Comparison of ENCODE assay signal across 28 cellular contexts in genomic region chr19:19530889-19531288, GRCh38. TPM values are rescaled to one million over a fixed set of nuclear protein-coding genes. Genes with fewer than 3 reads are reported as not detected.
DNase-seq lines count a peak whose midpoint lies in the region; ATAC-seq, FAIRE-seq and TF ChIP-seq lines count a peak whose summit lies in the region.
"Had no signal": no experiment of that assay in that cellular context is flagged by ENCODE, and none has a peak within 500 bp of the region (broad histone marks: within the 10 kb centered on the region; RNA-seq: fewer than 3 reads in every experiment).

No MANE protein-coding gene starts in this region.

- TF ChIP-seq POLR2A in GM12892 (IDR thresholded peaks at IDR 0.05; ENCODE audit: low read depth, low read length) = peak; percentile 18; the same call in 1 of the 2 replicates
- TF ChIP-seq POLR2A in K562 (conservative IDR thresholded peaks at IDR 0.05) = peak; percentile 40; the same call in 1 of the 2 replicates

- no peak overlapping the region for H3K27ac ChIP-seq in K562 (ENCODE audit: extremely low read depth, low read depth, low read length)
- H3K27ac ChIP-seq: foreskin keratinocyte, HL-60, SJSA1, tibial artery had no signal

- H3K4me3 Mint-ChIP-seq in T-helper 2 cell treated with Interferon-gamma antibody and Interleukin-4, amounts not matched to agents 5 μg/mL and 100 μg/mL, for 36 hours = no peak overlapping the region
- peak overlapping the region; percentile 67 for H3K4me3 Mint-ChIP-seq in neural crest cell
- H3K4me3 Mint-ChIP-seq: stimulated activated naive CD8-positive, alpha-beta T cell treated with anti-CD3 and anti-CD28 coated beads, Interleukin-15, amount 100 ng/mL, for 72 hours had no signal

- no peak for DNase-seq in T-helper 2 cell treated with Interferon-gamma antibody and Interleukin-4, amounts not matched to agents 5 μg/mL and 100 μg/mL, for 36 hours (ENCODE audit: low spot score)
- DNase-seq in T-helper 2 cell (no peak), GM12892 (ENCODE audit: insufficient read length) (no peak), K562 (ENCODE audit: extremely low read depth in 1 of 4, low spot score in 3 of 4) (no peak), neural crest cell (ENCODE audit: low read depth, low spot score) (no peak), NCI-H1930 (lab: John Stamatoyannopoulos, UW) (no peak), HEK293T (ENCODE audit: extremely low spot score) (no peak)
- DNase-seq: 8988T; activated CD4-positive, alpha-beta T cell treated with anti-CD3 and anti-CD28 coated beads, Interleukin-2, amount 50 U/mL, for 1 hour; activated CD8-positive, alpha-beta memory T cell treated with anti-CD3 and anti-CD28 coated beads, Interleukin-2, amount 50 U/mL, for 4 hours; activated effector memory CD4-positive, alpha-beta T cell treated with Interleukin-2 at 50 U/mL for 16 hours; cortex of kidney; DMS79; foreskin keratinocyte; GF-D8; GOT3; left colon; NCI-H1694 treated with DMSO at 0.1 percent for 48 hours; NCI-H2227 treated with DMSO at 0.1 percent for 48 hours; stimulated activated CD4-positive, alpha-beta T cell treated with anti-CD3 and anti-CD28 coated beads, Interleukin-4, amount 100 ng/mL, for 4 hours; stimulated activated naive CD8-positive, alpha-beta T cell treated with anti-CD3 and anti-CD28 coated beads, Interleukin-15, amount 100 ng/mL, for 72 hours; tibial artery had no signal

- TF ChIP-seq RAD21 in K562 (CRISPR knock-in tag; conservative IDR thresholded peaks at IDR 0.05 in 1 of 2, IDR thresholded peaks at IDR 0.05 in 1 of 2) = no peak

- TF ChIP-seq CTCF in K562 (IDR thresholded peaks at IDR 0.05 in 2 of 3, conservative IDR thresholded peaks at IDR 0.05 in 1 of 3; ENCODE audit: insufficient read depth in 2 of 3, low read depth in 1 of 3, low read length in 3 of 3) (no peak), neural crest cell (conservative IDR thresholded peaks at IDR 0.05) (no peak)

- FAIRE-seq in GM12892 (lab: Jason Lieb, UNC) (no peak), K562 (lab: Jason Lieb, UNC) (no peak)
- FAIRE-seq: bronchial epithelial cell had no signal

- no peaks in the 10 kb centered on the region for H3K9me3 Mint-ChIP-seq in T-helper 2 cell treated with Interferon-gamma antibody and Interleukin-4, amounts not matched to agents 5 μg/mL and 100 μg/mL, for 36 hours
- no peaks in the 10 kb centered on the region for H3K9me3 Mint-ChIP-seq in neural crest cell
- H3K9me3 Mint-ChIP-seq: stimulated activated naive CD8-positive, alpha-beta T cell treated with anti-CD3 and anti-CD28 coated beads, Interleukin-15, amount 100 ng/mL, for 72 hours had no signal

- TF ChIP-seq EP300 in K562 (IDR thresholded peaks at IDR 0.05; ENCODE audit: low read length) = no peak

- WGBS in K562 (ENCODE audit: insufficient coverage, low coverage, missing lambda C conversion rate) = 82% methylated on average over 4 of the region's 4 CpGs

- ATAC-seq in K562 = no peak
- ATAC-seq in GM21786 (IDR thresholded peaks at IDR 0.05; ENCODE audit: unreplicated experiment) = no peak
- ATAC-seq: esophagus mucosa; foreskin keratinocyte; left colon; sciatic nerve; stimulated activated naive CD8-positive, alpha-beta T cell treated with anti-CD3 and anti-CD28 coated beads, Interleukin-15, amount 100 ng/mL, for 72 hours had no signal

- H3K36me3 Mint-ChIP-seq in T-helper 2 cell treated with Interferon-gamma antibody and Interleukin-4, amounts not matched to agents 5 μg/mL and 100 μg/mL, for 36 hours (ENCODE audit: low read depth) = peaks cover 13% of the 10 kb centered on the region
- H3K36me3 Mint-ChIP-seq in neural crest cell (ENCODE audit: low read depth) = peaks cover 8% of the 10 kb centered on the region

- no peaks in the 10 kb centered on the region for H3K9me3 ChIP-seq in K562 (replicated peaks; ENCODE audit: control insufficient read depth, insufficient read depth, low read depth, low read length)
- H3K9me3 ChIP-seq: SJSA1, tibial artery had no signal

- H3K79me2 ChIP-seq in K562 (ENCODE audit: control insufficient read depth, insufficient read depth, low read length) = peaks cover 3% of the 10 kb centered on the region; the same call in 1 of the 3 replicates

- no peaks in the 10 kb centered on the region for H3K27me3 Mint-ChIP-seq in T-helper 2 cell treated with Interferon-gamma antibody and Interleukin-4, amounts not matched to agents 5 μg/mL and 100 μg/mL, for 36 hours (ENCODE audit: low read depth)
- H3K27me3 Mint-ChIP-seq in neural crest cell (ENCODE audit: low read depth) = peaks cover 7% of the 10 kb centered on the region
- H3K27me3 Mint-ChIP-seq: stimulated activated naive CD8-positive, alpha-beta T cell treated with anti-CD3 and anti-CD28 coated beads, Interleukin-15, amount 100 ng/mL, for 72 hours had no signal

- H3K27me3 ChIP-seq in K562 (ENCODE audit: control insufficient read depth in 2 of 2, insufficient read depth in 2 of 2, low read length in 2 of 2) = no peaks in the 10 kb centered on the region
- H3K27me3 ChIP-seq: SJSA1, tibial artery had no signal

- H3K4me3 ChIP-seq in K562 = no peak overlapping the region
- H3K4me3 ChIP-seq: SJSA1, tibial artery had no signal

- H4K20me1 ChIP-seq in K562 (replicated peaks; ENCODE audit: control insufficient read depth, insufficient read depth, low read length) = 0 out of 2 replicates have a peak, but pooled peaks cover 10% of the 10 kb centered on the region

- BruUV-seq in K562 (replicated peaks; lab: Mats Ljungman, UMichigan) = no TSS peak

- H3K4me1 Mint-ChIP-seq in T-helper 2 cell treated with Interferon-gamma antibody and Interleukin-4, amounts not matched to agents 5 μg/mL and 100 μg/mL, for 36 hours (ENCODE audit: low read depth) = peaks cover 2% of the 10 kb centered on the region
- H3K4me1 Mint-ChIP-seq in neural crest cell = peaks cover 47% of the 10 kb centered on the region

- peaks cover 3% of the 10 kb centered on the region for H3K9me1 ChIP-seq in K562 (ENCODE audit: control insufficient read depth, insufficient read depth, low read length)

- intact Hi-C loops in K562 (cut with micrococcal nuclease) = no loop called here

- H3K9ac ChIP-seq in K562 (ENCODE audit: insufficient read depth in 1 of 2, low read depth in 2 of 2, low read length in 2 of 2) = no peak overlapping the region

- H2AFZ ChIP-seq in K562 (ENCODE audit: low read depth, low read length) = no peak overlapping the region

- no peak overlapping the region for H3K4me2 ChIP-seq in K562 (ENCODE audit: insufficient read depth, low read length)

- H3K36me3 ChIP-seq in K562 (ENCODE audit: control insufficient read depth, insufficient read depth, low read length) = peaks cover 36% of the 10 kb centered on the region

- CTCF ChIA-PET in K562 (lab: Yijun Ruan, JAX; ENCODE audit: low intra/inter-chr PET ratio) (no interaction called here), HEK293T (lab: Yijun Ruan, JAX) (interaction anchor here (0.9 to 1.5 kb wide), 2 partner anchors 22 to 113 kb away, joined by 3 read pairs; partner anchors contain the start of gene GMIP)

- in situ Hi-C loops in K562 (cut with MboI) = loop anchor here (25.0 kb wide), 1 partner anchor 106 kb away; the partner anchor contains the start of genes GMIP and LPAR2

- peak overlapping the region; percentile 34 for H3K27ac Mint-ChIP-seq in T-helper 2 cell treated with Interferon-gamma antibody and Interleukin-4, amounts not matched to agents 5 μg/mL and 100 μg/mL, for 36 hours
- peak overlapping the region; percentile 90 for H3K27ac Mint-ChIP-seq in neural crest cell (ENCODE audit: unreplicated experiment)
- H3K27ac Mint-ChIP-seq: stimulated activated naive CD8-positive, alpha-beta T cell treated with anti-CD3 and anti-CD28 coated beads, Interleukin-15, amount 100 ng/mL, for 72 hours had no signal

- peaks cover 5 to 36% of the 10 kb centered on the region in 2 experiments for H3K4me1 ChIP-seq in K562 (replicated peaks in 1 of 2; ENCODE audit: control insufficient read depth in 2 of 2, insufficient read depth in 2 of 2, low read length in 2 of 2)
- H3K4me1 ChIP-seq: foreskin keratinocyte had no signal

- POLR2A ChIA-PET in K562 (lab: Yijun Ruan, JAX) (interaction anchor here (0.6 to 1.0 kb wide), 2 partner anchors 138 to 355 kb away, joined by 3 to 5 read pairs; partner anchors contain the start of gene ZNF101), HEK293T (lab: Yijun Ruan, JAX) (interaction anchor here (1.5 to 1.9 kb wide), 2 partner anchors 15 to 245 kb away, joined by 3 to 6 read pairs; partner anchors contain the start of genes NDUFA13 and TSSK6)

RNA-seq across cellular contexts. Expression of gene YJEFN3, which starts 2.2 kb away (rescaled TPM):
- polyA plus RNA-seq in GM12892 (2012; ENCODE audit: missing spikeins) = 5.1 TPM
- 31.5 and 32.8 TPM in 2 replicates for total RNA-seq in K562 (2011; cell fraction: chromatin; rRNA removed; ENCODE audit: low replicate concordance)
- 14.5 and 16.2 TPM in 2 replicates for total RNA-seq in K562 (2011; cell fraction: nucleolus; rRNA removed)
- total RNA-seq in K562 (2011; cell fraction: nucleoplasm; rRNA removed) = 22.3 and 39.8 TPM in 2 replicates
- total RNA-seq in K562 (2014; rRNA removed) (1.3 and 1.5 TPM in 2 replicates), K562 (2014; rRNA removed; fragmentation: Illumina TruSeq; extraction: Trizol) (0.86 and 0.98 TPM in 2 replicates), K562 (2015; rRNA removed; fragmentation: Illumina TruSeq; extraction: Trizol) (1.1 TPM in 2 replicates), K562 (2021) (3.6 and 4.8 TPM in 2 replicates), neural crest cell (15.0 and 18.1 TPM in 2 replicates)
- polyA plus RNA-seq in K562 (2011; rRNA removed) (1.0 and 1.6 TPM in 2 replicates), K562 (2014; fragmentation: Illumina TruSeq; extraction: Trizol) (2.9 and 3.8 TPM in 2 replicates), K562 (2014; fragmentation: Nextera tagmentation; extraction: Ambion mirVana) (under 1 TPM in 1 of 2 experiments, not detected in 1; 0.04 TPM), K562 (2014; rRNA removed) (4.8 and 5.8 TPM in 2 replicates)
- polyA plus RNA-seq in K562 (2011; cell fraction: cytosol; rRNA removed) = 0.86 and 2.6 TPM in 2 replicates
- polyA plus RNA-seq in K562 (2011; cell fraction: nucleus; rRNA removed) = 12.5 and 30.5 TPM in 2 replicates
- polyA plus RNA-seq in K562 (2012) = 4.6 and 18.0 TPM in 2 replicates
- 0.81 and 1.1 TPM in 2 replicates for polyA minus RNA-seq in K562 (2011; rRNA and poly(A)+ RNA removed)
- 0.46 and 1.0 TPM in 2 replicates for polyA minus RNA-seq in K562 (2011; cell fraction: cytosol; rRNA and poly(A)+ RNA removed)
- 2.4 and 2.7 TPM in 2 replicates for polyA minus RNA-seq in K562 (2011; cell fraction: nucleus; rRNA and poly(A)+ RNA removed)

RNA-seq across cellular contexts. Expression of gene CILP2, which starts 7.2 kb away (rescaled TPM):
- 0.08 TPM for polyA plus RNA-seq in GM12892 (2012; ENCODE audit: missing spikeins)
- total RNA-seq in K562 (2011; cell fraction: chromatin; rRNA removed; ENCODE audit: low replicate concordance) = 0.09 and 0.56 TPM in 2 replicates
- 0.53 and 0.67 TPM in 2 replicates for total RNA-seq in K562 (2011; cell fraction: nucleolus; rRNA removed)
- total RNA-seq in K562 (2011; cell fraction: nucleoplasm; rRNA removed) = 0.29 and 0.46 TPM in 2 replicates
- total RNA-seq in K562 (2014; rRNA removed) (0.23 and 0.33 TPM in 2 replicates), K562 (2014; rRNA removed; fragmentation: Illumina TruSeq; extraction: Trizol) (0.04 TPM in 1 of 2 replicates, not detected in the other), K562 (2015; rRNA removed; fragmentation: Illumina TruSeq; extraction: Trizol) (0.08 and 0.11 TPM in 2 replicates), K562 (2021) (0.29 and 0.35 TPM in 2 replicates), neural crest cell (2.7 and 2.9 TPM in 2 replicates)
- polyA plus RNA-seq in K562 (2011; rRNA removed) (0.04 and 0.07 TPM in 2 replicates), K562 (2014; fragmentation: Illumina TruSeq; extraction: Trizol) (0.04 TPM in 2 replicates), K562 (2014; fragmentation: Nextera tagmentation; extraction: Ambion mirVana) (not detected), K562 (2014; rRNA removed) (0.05 and 0.31 TPM in 2 replicates)
- 0.01 and 0.67 TPM in 2 replicates for polyA plus RNA-seq in K562 (2011; cell fraction: cytosol; rRNA removed)
- 0.22 and 0.77 TPM in 2 replicates for polyA plus RNA-seq in K562 (2011; cell fraction: nucleus; rRNA removed)
- polyA plus RNA-seq in K562 (2012) = 0.05 and 0.29 TPM in 2 replicates
- 0.14 TPM in 1 of 2 replicates, not detected in the other for polyA minus RNA-seq in K562 (2011; rRNA and poly(A)+ RNA removed)
- polyA minus RNA-seq in K562 (2011; cell fraction: cytosol; rRNA and poly(A)+ RNA removed) = not detected in 2 replicates
- 0.22 and 0.27 TPM in 2 replicates for polyA minus RNA-seq in K562 (2011; cell fraction: nucleus; rRNA and poly(A)+ RNA removed)
- total RNA-seq: esophagus mucosa had no signal

RNA-seq across cellular contexts. Expression of gene NDUFA13, which starts 14.9 kb away (rescaled TPM):
- polyA plus RNA-seq in GM12892 (2012; ENCODE audit: missing spikeins) = 311 TPM
- total RNA-seq in K562 (2011; cell fraction: chromatin; rRNA removed; ENCODE audit: low replicate concordance) = 115 and 283 TPM in 2 replicates
- 289 and 359 TPM in 2 replicates for total RNA-seq in K562 (2011; cell fraction: nucleolus; rRNA removed)
- 176 and 255 TPM in 2 replicates for total RNA-seq in K562 (2011; cell fraction: nucleoplasm; rRNA removed)
- 386 and 429 TPM in 2 replicates for total RNA-seq in K562 (2014; rRNA removed)
- total RNA-seq in K562 (2014; rRNA removed; fragmentation: Illumina TruSeq; extraction: Trizol) = 74.8 and 146 TPM in 2 replicates
- 397 and 447 TPM in 2 replicates for total RNA-seq in K562 (2015; rRNA removed; fragmentation: Illumina TruSeq; extraction: Trizol)
- 522 and 559 TPM in 2 replicates for total RNA-seq in K562 (2021)
- polyA plus RNA-seq in K562 (2011; rRNA removed) = 340 and 343 TPM in 2 replicates
- polyA plus RNA-seq in K562 (2011; cell fraction: cytosol; rRNA removed) = 881 and 1,009 TPM in 2 replicates
- 249 and 320 TPM in 2 replicates for polyA plus RNA-seq in K562 (2011; cell fraction: nucleus; rRNA removed)
- 401 and 675 TPM in 2 replicates for polyA plus RNA-seq in K562 (2012)
- polyA plus RNA-seq in K562 (2014; fragmentation: Illumina TruSeq; extraction: Trizol) = 298 and 395 TPM in 2 replicates
- polyA plus RNA-seq in K562 (2014; fragmentation: Nextera tagmentation; extraction: Ambion mirVana) = 100 to 1,000 TPM; 263 to 440 TPM
- 596 and 801 TPM in 2 replicates for polyA plus RNA-seq in K562 (2014; rRNA removed)
- 72.8 and 113 TPM in 2 replicates for polyA minus RNA-seq in K562 (2011; rRNA and poly(A)+ RNA removed)
- polyA minus RNA-seq in K562 (2011; cell fraction: cytosol; rRNA and poly(A)+ RNA removed) = 98.7 and 142 TPM in 2 replicates
- polyA minus RNA-seq in K562 (2011; cell fraction: nucleus; rRNA and poly(A)+ RNA removed) = 52.4 and 62.5 TPM in 2 replicates
- total RNA-seq in neural crest cell = 371 and 389 TPM in 2 replicates

RNA-seq across cellular contexts. Expression of gene TSSK6, which starts 15.5 kb away (rescaled TPM):
- polyA plus RNA-seq in GM12892 (2012; ENCODE audit: missing spikeins) = 0.45 TPM
- 1.3 and 7.5 TPM in 2 replicates for total RNA-seq in K562 (2011; cell fraction: chromatin; rRNA removed; ENCODE audit: low replicate concordance)
- 14.5 and 15.7 TPM in 2 replicates for total RNA-seq in K562 (2011; cell fraction: nucleolus; rRNA removed)
- total RNA-seq in K562 (2011; cell fraction: nucleoplasm; rRNA removed) = 4.5 TPM in 2 replicates
- total RNA-seq in K562 (2014; rRNA removed) (2.0 and 2.1 TPM in 2 replicates), K562 (2014; rRNA removed; fragmentation: Illumina TruSeq; extraction: Trizol) (0.22 TPM in 1 of 2 replicates, not detected in the other), K562 (2015; rRNA removed; fragmentation: Illumina TruSeq; extraction: Trizol) (0.76 and 0.90 TPM in 2 replicates), K562 (2021) (2.4 and 2.6 TPM in 2 replicates), neural crest cell (2.7 and 2.9 TPM in 2 replicates)
- polyA plus RNA-seq in K562 (2011; rRNA removed) (0.93 and 1.8 TPM in 2 replicates), K562 (2014; fragmentation: Illumina TruSeq; extraction: Trizol) (0.21 and 0.39 TPM in 2 replicates), K562 (2014; fragmentation: Nextera tagmentation; extraction: Ambion mirVana) (not detected), K562 (2014; rRNA removed) (2.4 and 3.9 TPM in 2 replicates)
- polyA plus RNA-seq in K562 (2011; cell fraction: cytosol; rRNA removed) = 2.5 and 7.7 TPM in 2 replicates
- polyA plus RNA-seq in K562 (2011; cell fraction: nucleus; rRNA removed) = 3.6 and 7.5 TPM in 2 replicates
- polyA plus RNA-seq in K562 (2012) = 1.3 and 2.7 TPM in 2 replicates
- 0.54 and 0.67 TPM in 2 replicates for polyA minus RNA-seq in K562 (2011; rRNA and poly(A)+ RNA removed)
- polyA minus RNA-seq in K562 (2011; cell fraction: cytosol; rRNA and poly(A)+ RNA removed) = 1.4 TPM in 1 of 2 replicates, not detected in the other
- 7.4 and 9.3 TPM in 2 replicates for polyA minus RNA-seq in K562 (2011; cell fraction: nucleus; rRNA and poly(A)+ RNA removed)
